35 cellular contexts compared by ENCODE assay signal in the genomic region with DNA sequence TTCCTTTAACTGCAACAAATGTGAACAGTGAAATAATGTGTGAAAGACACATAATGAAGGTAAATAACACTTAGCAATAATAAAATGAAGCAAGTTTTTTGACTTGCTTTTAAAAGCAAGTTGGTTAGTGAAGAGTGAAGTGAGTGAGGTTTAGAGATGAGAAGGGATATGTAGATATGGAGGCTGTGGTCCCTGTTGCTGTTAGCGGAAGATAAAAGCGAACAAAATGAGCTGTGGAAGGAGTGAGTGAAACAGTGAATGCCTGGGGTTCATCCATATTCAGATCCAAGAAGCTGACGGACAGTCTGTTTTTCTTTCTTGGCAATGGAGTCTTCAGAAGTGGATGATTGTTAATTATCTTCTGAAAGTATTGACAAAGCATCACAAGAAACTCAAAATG.
"Had no signal": no experiment of that assay in that cellular context is flagged by ENCODE, and none has a peak within 500 bp of the region (broad histone marks: within the 10 kb centered on the region; RNA-seq: fewer than 3 reads in every experiment).

No MANE protein-coding gene starts in this region.

- DNase-seq: activated B cell treated with CpG ODN at 0.5 μM for 24 hours; activated CD4-positive, alpha-beta memory T cell treated with anti-CD3 and anti-CD28 coated beads for 36 hours; activated CD4-positive, alpha-beta T cell treated with anti-CD3 and anti-CD28 coated beads for 4 hours; activated CD4-positive, alpha-beta T cell treated with anti-CD3 and anti-CD28 coated beads, Interleukin-2, amount 10 ng/mL, durations not matched to agents 24 days and 14 days; activated CD4-positive, alpha-beta T cell treated with anti-CD3 and anti-CD28 coated beads, Interleukin-2, amount 50 U/mL, for 1 hour; activated CD4-positive, alpha-beta T cell treated with anti-CD3 and anti-CD28 coated beads, Interleukin-2, amount 50 U/mL, for 4 hours; activated CD4-positive, CD25-positive, alpha-beta regulatory T cell treated with anti-CD3 and anti-CD28 coated beads, Interleukin-2, amount 50 U/mL, for 72 hours; activated CD8-positive, alpha-beta memory T cell treated with anti-CD3 and anti-CD28 coated beads, Interleukin-2, amount 50 U/mL, for 4 hours; activated CD8-positive, alpha-beta T cell treated with anti-CD3 and anti-CD28 coated beads for 36 hours; activated effector memory CD4-positive, alpha-beta T cell treated with anti-CD3 and anti-CD28 coated beads, Interleukin-2, amount 50 U/mL, for 16 hours; activated gamma-delta T cell treated with Interleukin-2 at 50 U/mL for 16 hours; activated naive CD4-positive, alpha-beta T cell; activated naive CD4-positive, alpha-beta T cell treated with anti-CD3 and anti-CD28 coated beads for 36 hours; activated naive CD4-positive, alpha-beta T cell treated with anti-CD3 and anti-CD28 coated beads, Interleukin-2, amount 50 U/mL, for 16 hours; activated naive CD8-positive, alpha-beta T cell treated with anti-CD3 and anti-CD28 coated beads for 36 hours; activated T-cell treated with anti-CD3 and anti-CD28 coated beads for 4 hours; activated T-cell treated with anti-CD3 and anti-CD28 coated beads, Interleukin-2, amount 50 U/mL, for 1 hour; activated T-cell treated with anti-CD3 and anti-CD28 coated beads, Interleukin-2, amount 50 U/mL, for 4 hours; activated T-cell treated with anti-CD3 and anti-CD28 coated beads, Interleukin-2, amount 50 U/mL, for 72 hours; adrenal gland; amniotic stem cell; aorta; body of pancreas; brain microvascular endothelial cell; caudate nucleus; cerebellar nuclear complex; T-helper 2 cell; T-helper 9 cell had no signal

- H3K27ac ChIP-seq: adrenal gland, body of pancreas, brain microvascular endothelial cell, breast epithelium, cardiac muscle cell, VCaP had no signal

- H3K27me3 ChIP-seq: body of pancreas, brain microvascular endothelial cell, breast epithelium had no signal

- FAIRE-seq: astrocyte, TTC549 had no signal

- H3K36me3 ChIP-seq: adrenal gland, brain microvascular endothelial cell, breast epithelium, cardiac muscle cell had no signal

- H3K4me1 ChIP-seq: adrenal gland, body of pancreas, breast epithelium had no signal

- ATAC-seq: activated CD8-positive, alpha-beta T cell treated with anti-CD3 and anti-CD28 coated beads for 36 hours; activated naive CD4-positive, alpha-beta T cell treated with anti-CD3 and anti-CD28 coated beads, Interleukin-2, amount 50 U/mL, for 72 hours; activated T-cell treated with anti-CD3 and anti-CD28 coated beads, Interleukin-2, amount 50 U/mL, for 4 hours; activated T-cell treated with anti-CD3 and anti-CD28 coated beads, Interleukin-2, amount 50 U/mL, for 72 hours; activated T-helper 17 cell treated with anti-CD3 and anti-CD28 coated beads, Interleukin-2, amount 50 U/mL, for 72 hours; body of pancreas had no signal

- H3K4me3 ChIP-seq: adrenal gland, body of pancreas, breast epithelium, cardiac muscle cell had no signal

- H3K9me3 ChIP-seq: adrenal gland, body of pancreas, breast epithelium had no signal
